In the genomic region with DNA sequence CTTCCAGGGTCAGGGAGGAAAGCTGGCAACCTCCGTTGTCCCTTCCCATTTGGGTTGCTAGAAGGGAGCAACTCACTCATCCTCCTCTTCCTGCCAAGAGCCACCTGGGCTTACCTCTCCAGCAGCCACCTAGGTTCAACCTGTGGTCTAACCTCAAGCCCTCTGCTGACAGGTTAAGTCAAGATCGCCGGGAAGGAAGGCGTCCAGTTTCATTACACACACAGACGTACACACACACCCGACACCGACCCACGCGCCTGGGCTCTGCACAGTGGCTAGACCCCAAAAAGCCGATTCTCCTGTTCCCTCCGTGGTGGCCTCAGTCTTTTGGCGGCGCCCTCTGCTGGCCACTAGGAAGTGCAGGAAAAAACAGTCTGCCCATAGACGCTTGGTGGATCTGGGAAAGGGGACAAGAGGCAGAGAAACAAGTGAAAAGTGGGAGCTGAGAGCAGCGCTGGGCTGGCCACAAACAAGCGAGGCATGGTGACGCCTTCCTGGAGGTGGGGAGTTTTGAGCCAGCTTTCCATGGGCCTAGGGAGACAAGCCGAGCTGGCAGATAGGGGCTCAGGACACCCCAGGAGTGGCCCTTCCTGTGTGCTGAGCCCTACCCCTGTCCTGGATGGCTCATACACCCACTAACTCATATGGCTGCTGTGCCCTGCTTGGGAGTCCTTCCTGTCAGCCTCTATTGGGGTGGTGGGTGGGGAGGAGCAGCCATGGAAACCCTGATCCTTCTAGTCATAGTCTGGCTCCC, we compare ENCODE assay signal across 8 cellular contexts. TPM values are rescaled to one million over a fixed set of nuclear protein-coding genes. Genes with fewer than 3 reads are reported as not detected.
DNase-seq lines count a peak whose midpoint lies in the region; ATAC-seq, FAIRE-seq and TF ChIP-seq lines count a peak whose summit lies in the region.

No MANE protein-coding gene starts in this region.

- peaks cover 38% of the 10 kb centered on the region for H3K4me1 Mint-ChIP-seq in activated T-helper 1 cell treated with anti-CD3 and anti-CD28 coated beads, Interleukin-12 subunit alpha, Interleukin-12 subunit beta, Interleukin-2, Interleukin-4 antibody, amounts not matched to agents 30 ng/mL and 10 ng/mL and 1 ng/mL, durations not matched to agents 14 hours and 24 hours and 36 hours (ENCODE audit: low read depth)

- H3K27me3 Mint-ChIP-seq in activated T-helper 1 cell treated with anti-CD3 and anti-CD28 coated beads, Interleukin-12 subunit alpha, Interleukin-12 subunit beta, Interleukin-2, Interleukin-4 antibody, amounts not matched to agents 30 ng/mL and 10 ng/mL and 1 ng/mL, durations not matched to agents 14 hours and 24 hours and 36 hours (ENCODE audit: insufficient read depth): peaks cover 17% of the 10 kb centered on the region

- H3K36me3 ChIP-seq in MG63 (peaks cover 9% of the 10 kb centered on the region), gastroesophageal sphincter (no peaks in the 10 kb centered on the region), psoas muscle (ENCODE audit: insufficient read depth in 1 of 2, low read depth in 1 of 2) (no peaks in the 10 kb centered on the region), aorta (ENCODE audit: control insufficient read depth in 1 of 2, insufficient read depth in 2 of 2, low read length in 1 of 2) (no peaks in the 10 kb centered on the region)

- no peak for TF ChIP-seq POLR2A in A549 (IDR thresholded peaks at IDR 0.05; ENCODE audit: low read length)
- TF ChIP-seq POLR2A in gastroesophageal sphincter (IDR thresholded peaks at IDR 0.05): no peak

- peak overlapping the region; percentile 87 to 97 for H3K27ac ChIP-seq in A549
- H3K27ac ChIP-seq in gastroesophageal sphincter: peak overlapping the region in 3 of 4 donors; percentile 84 to 90 (median 88)
- H3K27ac ChIP-seq in psoas muscle: peak overlapping the region; percentile 90
- no peak overlapping the region for H3K27ac ChIP-seq in aorta (ENCODE audit: low read depth in 1 of 2, low read length in 2 of 2)

- WGBS in A549 (ENCODE audit: missing lambda C conversion rate): 4% methylated on average over 17 of the region's 18 CpGs
- WGBS in gastroesophageal sphincter (ENCODE audit: low coverage in 1 of 2), 2 donors: 0% methylated on average over 3 of the region's 18 CpGs; no CpG with 5 or more reads in 1 of the 2 donors
- 5 to 8% (median 6%) methylated on average over 18 of the region's 18 CpGs for WGBS in psoas muscle, 3 donors
- 5% methylated on average over 18 of the region's 18 CpGs for WGBS in aorta, 2 donors

- H3K27ac Mint-ChIP-seq in activated T-helper 1 cell treated with anti-CD3 and anti-CD28 coated beads, Interleukin-12 subunit alpha, Interleukin-12 subunit beta, Interleukin-2, Interleukin-4 antibody, amounts not matched to agents 30 ng/mL and 10 ng/mL and 1 ng/mL, durations not matched to agents 14 hours and 24 hours and 36 hours: peak overlapping the region; percentile 30

- peak; percentile 84 to 85 for TF ChIP-seq RAD21 in A549 (conservative IDR thresholded peaks at IDR 0.05 in 1 of 2, IDR thresholded peaks at IDR 0.05 in 1 of 2)

- H3K27me3 ChIP-seq in MG63 (no peaks in the 10 kb centered on the region), gastroesophageal sphincter (no peaks in the 10 kb centered on the region), psoas muscle (ENCODE audit: insufficient read depth in 3 of 3, low read length in 2 of 3) (no peaks in the 10 kb centered on the region), aorta (ENCODE audit: control insufficient read depth in 1 of 2, insufficient read depth in 2 of 2, low read length in 1 of 2) (no peaks in the 10 kb centered on the region)

- H3K4me1 ChIP-seq in A549 (peaks cover 37% of the 10 kb centered on the region), gastroesophageal sphincter (peaks cover 0 to 69% (median 36%) of the 10 kb centered on the region in 3 donors), psoas muscle (peaks cover 26% of the 10 kb centered on the region), aorta (ENCODE audit: control insufficient read depth in 1 of 2, insufficient read depth in 2 of 2, low read length in 2 of 2) (no peaks in the 10 kb centered on the region)

- intact Hi-C loops in activated T-helper 1 cell treated with anti-CD3 and anti-CD28 coated beads, Interleukin-12 subunit alpha, Interleukin-12 subunit beta, Interleukin-2, Interleukin-4 antibody, amounts not matched to agents 30 ng/mL and 10 ng/mL and 1 ng/mL, durations not matched to agents 14 hours and 24 hours and 36 hours (cut with micrococcal nuclease): loop anchor here (1.0 to 10.0 kb wide), 7 partner anchors 72 to 620 kb away; partner anchors contain the start of genes DLK2, GTPBP2, POLH and XPO5
- intact Hi-C loops in psoas muscle (cut with DNase I) (loop anchor here (1.0 to 10.0 kb wide), 7 partner anchors 72 to 440 kb away; partner anchors contain the start of gene MAD2L1BP (in 1 of the 2)), aorta (cut with DNase I) (loop anchor here (1.0 to 5.0 kb wide), 3 partner anchors 82 to 305 kb away; no protein-coding TSS in a partner anchor)

- no peaks in the 10 kb centered on the region for H3K9me3 Mint-ChIP-seq in activated T-helper 1 cell treated with anti-CD3 and anti-CD28 coated beads, Interleukin-12 subunit alpha, Interleukin-12 subunit beta, Interleukin-2, Interleukin-4 antibody, amounts not matched to agents 30 ng/mL and 10 ng/mL and 1 ng/mL, durations not matched to agents 14 hours and 24 hours and 36 hours

- H3K9me3 ChIP-seq in A549 (no peaks in the 10 kb centered on the region), MG63 (no peaks in the 10 kb centered on the region), gastroesophageal sphincter (no peaks in the 10 kb centered on the region), psoas muscle (no peaks in the 10 kb centered on the region), aorta (ENCODE audit: control insufficient read depth, low read length) (no peaks in the 10 kb centered on the region)

- peak overlapping the region; percentile 87 for H3K4me2 ChIP-seq in A549

- no peak for FAIRE-seq in A549 (lab: Jason Lieb, UNC)

- H3K4me3 Mint-ChIP-seq in activated T-helper 1 cell treated with anti-CD3 and anti-CD28 coated beads, Interleukin-12 subunit alpha, Interleukin-12 subunit beta, Interleukin-2, Interleukin-4 antibody, amounts not matched to agents 30 ng/mL and 10 ng/mL and 1 ng/mL, durations not matched to agents 14 hours and 24 hours and 36 hours: peak overlapping the region; percentile 77

- peak; percentile 61 to 86 for ATAC-seq in A549
- ATAC-seq in gastroesophageal sphincter: peak; percentile 54
- ATAC-seq in psoas muscle: peak; percentile 69 to 80 (median 72)
- ATAC-seq in aorta (ENCODE audit: low FRiP score): peak; percentile 79
- no peak for ATAC-seq in HG02623 (IDR thresholded peaks at IDR 0.05; ENCODE audit: unreplicated experiment)

- peak; percentile 67 to 73 for DNase-seq in A549 (ENCODE audit: low read depth in 1 of 2, low spot score in 1 of 2)
- DNase-seq in GM20000 (ENCODE audit: low spot score): peak; percentile 88
- peak; percentile 94 for DNase-seq in MG63
- DNase-seq in activated T-helper 1 cell treated with anti-CD3 and anti-CD28 coated beads, Interleukin-12 subunit alpha, Interleukin-12 subunit beta, Interleukin-2, Interleukin-4 antibody, amounts not matched to agents 30 ng/mL and 10 ng/mL and 1 ng/mL, durations not matched to agents 14 hours and 24 hours and 36 hours (ENCODE audit: low spot score): peak; percentile 51
- DNase-seq in psoas muscle: peak; percentile 75 to 86
- peak; percentile 88 to 90 for DNase-seq in aorta

- peaks cover 2% of the 10 kb centered on the region for H3K36me3 Mint-ChIP-seq in activated T-helper 1 cell treated with anti-CD3 and anti-CD28 coated beads, Interleukin-12 subunit alpha, Interleukin-12 subunit beta, Interleukin-2, Interleukin-4 antibody, amounts not matched to agents 30 ng/mL and 10 ng/mL and 1 ng/mL, durations not matched to agents 14 hours and 24 hours and 36 hours (ENCODE audit: low read depth)

- POLR2A ChIA-PET in A549 (lab: Yijun Ruan, JAX): interaction anchor here (3.4 kb wide), 1 partner anchor 304 kb away, joined by 21 read pairs; the partner anchor contains the start of gene VEGFA

- no peak overlapping the region for H3K4me3 ChIP-seq in A549
- H3K4me3 ChIP-seq in MG63: no peak overlapping the region
- no peak overlapping the region for H3K4me3 ChIP-seq in gastroesophageal sphincter
- H3K4me3 ChIP-seq in psoas muscle: peak overlapping the region; percentile 72
- no peak overlapping the region for H3K4me3 ChIP-seq in aorta (ENCODE audit: low read length in 2 of 2)

- TF ChIP-seq CTCF in A549 (IDR thresholded peaks at IDR 0.05): peak; percentile 82
- TF ChIP-seq CTCF in GM20000 (IDR thresholded peaks at IDR 0.05; ENCODE audit: extremely low read depth, missing control alignments): peak; percentile 89
- TF ChIP-seq CTCF in gastroesophageal sphincter (IDR thresholded peaks at IDR 0.05): peak; percentile 89 to 95 (median 92)
- peak; percentile 91 for TF ChIP-seq CTCF in psoas muscle (IDR thresholded peaks at IDR 0.05)

- CTCF ChIA-PET in A549 (lab: Yijun Ruan, JAX): interaction anchor here (0.6 to 14.0 kb wide), 75 partner anchors 9 to 501 kb away, joined by 3 to 235 read pairs (median 4); partner anchors contain the start of gene VEGFA

- TF ChIP-seq EP300 in A549 (IDR thresholded peaks at IDR 0.05): no peak
- no peak for TF ChIP-seq EP300 in gastroesophageal sphincter (IDR thresholded peaks at IDR 0.05)

RNA-seq across cellular contexts. Expression of gene MRPL14, which starts 52.7 kb away (rescaled TPM):
- polyA plus RNA-seq in A549 (2011; rRNA removed) (47.1 and 48.2 TPM in 2 replicates), A549 (2017; fragmentation: RNase III; extraction: RNeasy Plus Mini Kit Qiagen cat#74134 plus additional on column Dnase treatment) (55.3 to 56.5 TPM (median 56.3 TPM) in 3 replicates), psoas muscle (100 to 1,000 TPM; 166 to 308 (median 197) TPM), aorta (10 to 100 TPM; 39.0 to 40.3 TPM)
- polyA plus RNA-seq in A549 (2012; cell fraction: cytosol; rRNA removed): 108 and 113 TPM in 2 replicates
- polyA plus RNA-seq in A549 (2012; cell fraction: nucleus; rRNA removed): 49.1 and 67.3 TPM in 2 replicates
- 17.1 and 19.3 TPM in 2 replicates for polyA minus RNA-seq in A549 (2011; rRNA and poly(A)+ RNA removed)
- total RNA-seq in MG63 (2014; rRNA removed; shearing (Covaris generic); ENCODE audit: low replicate concordance): 362 and 399 TPM in 2 replicates
- 62.6 and 68.6 TPM in 2 replicates for total RNA-seq in activated T-helper 1 cell treated with anti-CD3 and anti-CD28 coated beads, Interleukin-12 subunit alpha, Interleukin-12 subunit beta, Interleukin-2, Interleukin-4 antibody, amounts not matched to agents 30 ng/mL and 10 ng/mL and 1 ng/mL, durations not matched to agents 14 hours and 24 hours and 36 hours
- total RNA-seq in gastroesophageal sphincter (10 to 100 TPM; 31.6 to 40.5 (median 35.8) TPM), psoas muscle (100 to 1,000 TPM in 3 of 4 donors, 10 to 100 TPM in 1; 62.3 to 177 (median 113) TPM), aorta (10 to 100 TPM; 24.6 to 24.9 TPM)

RNA-seq across cellular contexts. Expression of gene TMEM63B, which starts 52.8 kb away (rescaled TPM):
- polyA plus RNA-seq in A549 (2011; rRNA removed): 24.0 and 25.4 TPM in 2 replicates
- polyA plus RNA-seq in A549 (2012; cell fraction: cytosol; rRNA removed): 26.0 and 33.3 TPM in 2 replicates
- polyA plus RNA-seq in A549 (2012; cell fraction: nucleus; rRNA removed): 50.9 and 59.9 TPM in 2 replicates
- polyA plus RNA-seq in A549 (2017; fragmentation: RNase III; extraction: RNeasy Plus Mini Kit Qiagen cat#74134 plus additional on column Dnase treatment): 18.3 to 22.2 TPM (median 21.6 TPM) in 3 replicates
- 32.9 and 44.4 TPM in 2 replicates for polyA minus RNA-seq in A549 (2011; rRNA and poly(A)+ RNA removed)
- total RNA-seq in MG63 (2014; rRNA removed; shearing (Covaris generic); ENCODE audit: low replicate concordance): 18.4 and 35.3 TPM in 2 replicates
- 17.0 and 20.7 TPM in 2 replicates for total RNA-seq in activated T-helper 1 cell treated with anti-CD3 and anti-CD28 coated beads, Interleukin-12 subunit alpha, Interleukin-12 subunit beta, Interleukin-2, Interleukin-4 antibody, amounts not matched to agents 30 ng/mL and 10 ng/mL and 1 ng/mL, durations not matched to agents 14 hours and 24 hours and 36 hours
- 10 to 100 TPM; 11.3 to 32.0 (median 23.9) TPM for total RNA-seq in gastroesophageal sphincter
- 100 to 1,000 TPM in 1 of 4 donors, 10 to 100 TPM in 3; 32.7 to 121 (median 40.3) TPM for total RNA-seq in psoas muscle
- 10 to 100 TPM; 23.5 to 39.2 (median 27.9) TPM for polyA plus RNA-seq in psoas muscle
- 10 to 100 TPM; 16.0 to 23.5 TPM for total RNA-seq in aorta
- 10 to 100 TPM in 1 of 2 donors, 1 to 10 TPM in 1; 6.1 to 15.0 TPM for polyA plus RNA-seq in aorta

Comparison
In these comparisons a context has a peak if more than half of its experiments do, and no peak if none do; other contexts are left out.
1. H3K27ac ChIP-seq: peak in A549 (2 of 2), gastroesophageal sphincter (3 of 4) and psoas muscle (single experiment); none in aorta (0 of 2).
2. Peak in every context shown above with its lines, with median percentiles within 50 percentile points of each other: DNase-seq and CTCF ChIP-seq.